ENCODE assay signal across 20 cellular contexts in genomic region chr17:17805575-17805974, GRCh38. TPM values are rescaled to one million over a fixed set of nuclear protein-coding genes. Genes with fewer than 3 reads are reported as not detected.
DNase-seq lines count a peak whose midpoint lies in the region; ATAC-seq and TF ChIP-seq lines count a peak whose summit lies in the region.
"Had no signal": no experiment of that assay in that cellular context is flagged by ENCODE, and none has a peak within 500 bp of the region (broad histone marks: within the 10 kb centered on the region; RNA-seq: fewer than 3 reads in every experiment).

No MANE protein-coding gene starts in this region.

- DNase-seq in HCT116 (ENCODE audit: low read depth, low spot score): no peak
- DNase-seq in activated T-helper 1 cell treated with anti-CD3 and anti-CD28 coated beads, Interleukin-12 subunit alpha, Interleukin-12 subunit beta, Interleukin-2, Interleukin-4 antibody, amounts not matched to agents 30 ng/mL and 10 ng/mL and 1 ng/mL, durations not matched to agents 14 hours and 24 hours and 36 hours (ENCODE audit: low spot score): no peak
- DNase-seq in heart right ventricle: peak in 1 of 2 donors; percentile 42
- DNase-seq in osteoblast (ENCODE audit: insufficient read length, low spot score, missing footprints): peak; percentile 89
- DNase-seq in NCI-H748 treated with DMSO at 0.1 percent for 48 hours (lab: John Stamatoyannopoulos, UW): no peak
- DNase-seq in NCI-H2081 (lab: John Stamatoyannopoulos, UW): no peak
- DNase-seq in hypothalamus (lab: John Stamatoyannopoulos, UW): no peak
- no peak for DNase-seq in SW480 (ENCODE audit: low spot score)
- DNase-seq: activated CD4-positive, alpha-beta T cell treated with anti-CD3 and anti-CD28 coated beads, Interleukin-2, amount 10 ng/mL, durations not matched to agents 7 days and 5 days; activated CD8-positive, alpha-beta memory T cell treated with anti-CD3 and anti-CD28 coated beads, Interleukin-2, amount 50 U/mL, for 4 hours; activated naive CD4-positive, alpha-beta T cell treated with anti-CD3 and anti-CD28 coated beads for 36 hours; aorta; mesendoderm; NCI-H1048; NCI-H2081 treated with DMSO at 0.1 percent for 48 hours; NCI-H510A treated with DMSO at 0.1 percent for 48 hours; RPMI8226; stimulated activated naive CD4-positive, alpha-beta T cell; T-cell; transverse colon had no signal

- no peak for ATAC-seq in HCT116
- ATAC-seq in heart right ventricle: peak; percentile 8 to 68 (median 43)
- ATAC-seq: T-cell had no signal

- H3K27ac ChIP-seq in HCT116 (ENCODE audit: low read depth, low read length): no peak overlapping the region; the same call in 1 of the 2 replicates
- H3K27ac ChIP-seq in heart right ventricle: peak overlapping the region in 9 of 10 donors; percentile 26 to 77 (median 73)
- no peak overlapping the region for H3K27ac ChIP-seq in osteoblast (ENCODE audit: low read depth, low read length)
- H3K27ac ChIP-seq: transverse colon had no signal

- no peaks in the 10 kb centered on the region for H3K9me3 ChIP-seq in HCT116 (ENCODE audit: control insufficient read depth in 1 of 2, insufficient read depth in 1 of 2, low read depth in 1 of 2, low read length in 2 of 2)
- H3K9me3 ChIP-seq in heart right ventricle: no peaks in the 10 kb centered on the region
- H3K9me3 ChIP-seq in osteoblast (ENCODE audit: low read depth, low read length): no peaks in the 10 kb centered on the region
- H3K9me3 ChIP-seq: transverse colon had no signal

- no peak overlapping the region for H3K9ac ChIP-seq in HCT116 (ENCODE audit: low read length)

- no peaks in the 10 kb centered on the region for H3K9me3 Mint-ChIP-seq in activated T-helper 1 cell treated with anti-CD3 and anti-CD28 coated beads, Interleukin-12 subunit alpha, Interleukin-12 subunit beta, Interleukin-2, Interleukin-4 antibody, amounts not matched to agents 30 ng/mL and 10 ng/mL and 1 ng/mL, durations not matched to agents 14 hours and 24 hours and 36 hours
- H3K9me3 Mint-ChIP-seq: activated CD4-positive, alpha-beta T cell treated with anti-CD3 and anti-CD28 coated beads, Interleukin-2, amount 10 ng/mL, durations not matched to agents 7 days and 5 days; activated naive CD4-positive, alpha-beta T cell treated with anti-CD3 and anti-CD28 coated beads for 36 hours; T-cell had no signal

- peaks cover 2 to 12% of the 10 kb centered on the region in 2 experiments for H3K36me3 ChIP-seq in HCT116 (ENCODE audit: control insufficient read depth in 1 of 2, insufficient read depth in 2 of 2, low read length in 2 of 2)
- peaks cover 0 to 47% (median 0%) of the 10 kb centered on the region in 9 donors for H3K36me3 ChIP-seq in heart right ventricle
- H3K36me3 ChIP-seq in osteoblast (ENCODE audit: insufficient read depth, low read length): peaks cover 22% of the 10 kb centered on the region
- H3K36me3 ChIP-seq: transverse colon had no signal

- peaks cover 14% of the 10 kb centered on the region for H3K36me3 Mint-ChIP-seq in activated T-helper 1 cell treated with anti-CD3 and anti-CD28 coated beads, Interleukin-12 subunit alpha, Interleukin-12 subunit beta, Interleukin-2, Interleukin-4 antibody, amounts not matched to agents 30 ng/mL and 10 ng/mL and 1 ng/mL, durations not matched to agents 14 hours and 24 hours and 36 hours (ENCODE audit: low read depth)

- WGBS in heart right ventricle, 2 donors: 47 to 53% methylated on average over 9 of the region's 9 CpGs

- H3K9me2 ChIP-seq in HCT116 (ENCODE audit: insufficient read depth): no peaks in the 10 kb centered on the region

- POLR2A ChIA-PET in HCT116 (lab: Charles Lee): no interaction called here

- no peak for TF ChIP-seq RAD21 in HCT116 (IDR thresholded peaks at IDR 0.05; ENCODE audit: low read depth)

- H3K79me2 ChIP-seq in HCT116 (ENCODE audit: insufficient read depth, low read length): peaks cover under 1% of the 10 kb centered on the region; the same call in 1 of the 2 replicates
- H3K79me2 ChIP-seq in osteoblast (ENCODE audit: insufficient read depth, low read length): no peaks in the 10 kb centered on the region

- no peak for TF ChIP-seq POLR2A in HCT116 (IDR thresholded peaks at IDR 0.05; ENCODE audit: borderline replicate concordance, extremely low read depth, insufficient read depth, insufficient read length)

- CTCF ChIA-PET in HCT116 (lab: Charles Lee): no interaction called here

- no peaks in the 10 kb centered on the region for H3K27me3 Mint-ChIP-seq in activated T-helper 1 cell treated with anti-CD3 and anti-CD28 coated beads, Interleukin-12 subunit alpha, Interleukin-12 subunit beta, Interleukin-2, Interleukin-4 antibody, amounts not matched to agents 30 ng/mL and 10 ng/mL and 1 ng/mL, durations not matched to agents 14 hours and 24 hours and 36 hours (ENCODE audit: insufficient read depth)
- H3K27me3 Mint-ChIP-seq: activated CD4-positive, alpha-beta T cell treated with anti-CD3 and anti-CD28 coated beads, Interleukin-2, amount 10 ng/mL, durations not matched to agents 7 days and 5 days; T-cell had no signal

- H3K4me1 ChIP-seq in HCT116 (ENCODE audit: control insufficient read depth in 1 of 2, insufficient read depth in 2 of 2, low read length in 2 of 2): peaks cover 0 to 20% of the 10 kb centered on the region in 2 experiments; a peak in 1 of 4 replicates
- peaks cover 9 to 54% (median 26%) of the 10 kb centered on the region in 9 donors for H3K4me1 ChIP-seq in heart right ventricle
- H3K4me1 ChIP-seq in osteoblast (ENCODE audit: insufficient read depth, low read length): no peaks in the 10 kb centered on the region

- H4K20me1 ChIP-seq in HCT116 (ENCODE audit: insufficient read depth) (no peaks in the 10 kb centered on the region), osteoblast (ENCODE audit: insufficient read depth, low read length) (peaks cover 12% of the 10 kb centered on the region)

- TF ChIP-seq CTCF in HCT116 (IDR thresholded peaks at IDR 0.05 in 2 of 3, conservative IDR thresholded peaks at IDR 0.05 in 1 of 3; ENCODE audit: borderline replicate concordance in 1 of 3, insufficient read depth in 1 of 3, low read depth in 2 of 3, low read length in 2 of 3) (no peak), heart right ventricle (IDR thresholded peaks at IDR 0.05) (no peak), osteoblast (IDR thresholded peaks at IDR 0.05; ENCODE audit: extremely low read depth, low read depth, low read length) (no peak)

- H3K27ac Mint-ChIP-seq in activated T-helper 1 cell treated with anti-CD3 and anti-CD28 coated beads, Interleukin-12 subunit alpha, Interleukin-12 subunit beta, Interleukin-2, Interleukin-4 antibody, amounts not matched to agents 30 ng/mL and 10 ng/mL and 1 ng/mL, durations not matched to agents 14 hours and 24 hours and 36 hours: peak overlapping the region; percentile 52
- H3K27ac Mint-ChIP-seq: activated CD4-positive, alpha-beta T cell treated with anti-CD3 and anti-CD28 coated beads, Interleukin-2, amount 10 ng/mL, durations not matched to agents 7 days and 5 days; activated naive CD4-positive, alpha-beta T cell treated with anti-CD3 and anti-CD28 coated beads for 36 hours had no signal

- BruUV-seq in HCT116 (replicated peaks; lab: Mats Ljungman, UMichigan): no TSS peak

- peaks cover 5% of the 10 kb centered on the region for H3K4me1 Mint-ChIP-seq in activated T-helper 1 cell treated with anti-CD3 and anti-CD28 coated beads, Interleukin-12 subunit alpha, Interleukin-12 subunit beta, Interleukin-2, Interleukin-4 antibody, amounts not matched to agents 30 ng/mL and 10 ng/mL and 1 ng/mL, durations not matched to agents 14 hours and 24 hours and 36 hours (ENCODE audit: low read depth)

- H3K4me3 ChIP-seq in HCT116 (replicated peaks in 1 of 2; ENCODE audit: low read depth in 1 of 2, low read length in 2 of 2): no peak overlapping the region
- H3K4me3 ChIP-seq in heart right ventricle: no peak overlapping the region
- no peak overlapping the region for H3K4me3 ChIP-seq in osteoblast (ENCODE audit: insufficient read depth, low read length)
- H3K4me3 ChIP-seq: transverse colon had no signal

- no peak overlapping the region for H3K4me3 Mint-ChIP-seq in activated T-helper 1 cell treated with anti-CD3 and anti-CD28 coated beads, Interleukin-12 subunit alpha, Interleukin-12 subunit beta, Interleukin-2, Interleukin-4 antibody, amounts not matched to agents 30 ng/mL and 10 ng/mL and 1 ng/mL, durations not matched to agents 14 hours and 24 hours and 36 hours
- H3K4me3 Mint-ChIP-seq: activated CD4-positive, alpha-beta T cell treated with anti-CD3 and anti-CD28 coated beads, Interleukin-2, amount 10 ng/mL, durations not matched to agents 7 days and 5 days; activated naive CD4-positive, alpha-beta T cell treated with anti-CD3 and anti-CD28 coated beads for 36 hours; T-cell had no signal

- no peaks in the 10 kb centered on the region for H3K27me3 ChIP-seq in HCT116 (ENCODE audit: insufficient read depth, low read length)
- H3K27me3 ChIP-seq in heart right ventricle: no peaks in the 10 kb centered on the region
- no peaks in the 10 kb centered on the region for H3K27me3 ChIP-seq in osteoblast (ENCODE audit: insufficient read depth, low read length)
- H3K27me3 ChIP-seq: transverse colon had no signal

- RAD21 ChIA-PET in HCT116 (lab: Charles Lee; ENCODE audit: low non-redundant PET in 1 of 2, low total read pairs in 2 of 2, uncharacterized antibody in 2 of 2, unreplicated experiment in 2 of 2): no interaction called here

- H3K4me2 ChIP-seq in HCT116 (ENCODE audit: low read length) (no peak overlapping the region), osteoblast (ENCODE audit: insufficient read depth, low read length) (no peak overlapping the region)

- H2AFZ ChIP-seq in HCT116 (ENCODE audit: low read depth, low read length, poor library complexity, severe bottlenecking) (no peak overlapping the region), osteoblast (ENCODE audit: low read length) (no peak overlapping the region)

- intact Hi-C loops in HCT116 (cut with micrococcal nuclease): no loop called here
- intact Hi-C loops in activated T-helper 1 cell treated with anti-CD3 and anti-CD28 coated beads, Interleukin-12 subunit alpha, Interleukin-12 subunit beta, Interleukin-2, Interleukin-4 antibody, amounts not matched to agents 30 ng/mL and 10 ng/mL and 1 ng/mL, durations not matched to agents 14 hours and 24 hours and 36 hours (cut with micrococcal nuclease): no loop called here
- intact Hi-C loops in heart right ventricle (cut with DNase I): no loop called here

TF ChIP-seq in HCT116, 20 proteins besides CTCF, POLR2A, EP300 and RAD21:
- TF ChIP-seq POLR2AphosphoS5 (IDR thresholded peaks at IDR 0.05; ENCODE audit: low read depth, low read length) (0 out of 2 replicates have a peak, but pooled peaks have one; percentile 16), SIN3A (IDR thresholded peaks at IDR 0.05; ENCODE audit: low read depth) (no peak)

RNA-seq across cellular contexts. Expression of gene SREBF1, which starts 31.2 kb away (rescaled TPM):
- total RNA-seq in HCT116 (2021; ENCODE audit: unreplicated experiment) (298 TPM), heart right ventricle (10 to 100 TPM in 8 of 10 donors, 1 to 10 TPM in 2; 9.0 to 44.1 (median 16.4) TPM), osteoblast (115 and 133 TPM in 2 replicates)
- 252 and 301 TPM in 2 replicates for polyA plus RNA-seq in HCT116 (2012)
- total RNA-seq in activated T-helper 1 cell treated with anti-CD3 and anti-CD28 coated beads, Interleukin-12 subunit alpha, Interleukin-12 subunit beta, Interleukin-2, Interleukin-4 antibody, amounts not matched to agents 30 ng/mL and 10 ng/mL and 1 ng/mL, durations not matched to agents 14 hours and 24 hours and 36 hours: 167 and 172 TPM in 2 replicates
- 10 to 100 TPM; 49.0 to 61.2 TPM for polyA plus RNA-seq in heart right ventricle

Comparison
In these comparisons a context has a peak if more than half of its experiments do, and no peak if none do; other contexts are left out.
1. H3K27ac ChIP-seq: peak in heart right ventricle (9 of 10); none in HCT116 (single experiment) and osteoblast (single experiment).